Comparison of ENCODE assay signal across 9 cellular contexts in genomic region chr17:28317965-28318758, GRCh38. TPM values are rescaled to one million over a fixed set of nuclear protein-coding genes. Genes with fewer than 3 reads are reported as not detected.
A peak's percentile ranks its signal among the peaks of the same experiment; 100 is the strongest.
DNase-seq lines count a peak whose midpoint lies in the region; ATAC-seq lines count a peak whose summit lies in the region.
"Had no signal": no experiment of that assay in that cellular context is flagged by ENCODE, and none has a peak within 500 bp of the region (broad histone marks: within the 10 kb centered on the region; RNA-seq: fewer than 3 reads in every experiment).

No MANE protein-coding gene starts in this region.

- peaks cover 0 to 6% (median 4%) of the 10 kb centered on the region in 5 donors for H3K27me3 ChIP-seq in subcutaneous abdominal adipose tissue (ENCODE audit: control insufficient read depth in 5 of 5, insufficient read depth in 4 of 5, low read length in 5 of 5)

- peak overlapping the region; percentile 81 for H3K27ac Mint-ChIP-seq in activated naive CD4-positive, alpha-beta T cell treated with anti-CD3 and anti-CD28 coated beads, Interleukin-2, amount 10 ng/mL, durations not matched to agents 7 days and 5 days
- peak overlapping the region; percentile 94 for H3K27ac Mint-ChIP-seq in activated T-helper 1 cell treated with anti-CD3 and anti-CD28 coated beads, Interleukin-12 subunit alpha, Interleukin-12 subunit beta, Interleukin-2, Interleukin-4 antibody, amounts not matched to agents 30 ng/mL and 10 ng/mL and 1 ng/mL, durations not matched to agents 14 hours and 24 hours and 36 hours

- H3K36me3 Mint-ChIP-seq in activated naive CD4-positive, alpha-beta T cell treated with anti-CD3 and anti-CD28 coated beads, Interleukin-2, amount 10 ng/mL, durations not matched to agents 7 days and 5 days, result peaks cover 7% of the 10 kb centered on the region
- H3K36me3 Mint-ChIP-seq in activated T-helper 1 cell treated with anti-CD3 and anti-CD28 coated beads, Interleukin-12 subunit alpha, Interleukin-12 subunit beta, Interleukin-2, Interleukin-4 antibody, amounts not matched to agents 30 ng/mL and 10 ng/mL and 1 ng/mL, durations not matched to agents 14 hours and 24 hours and 36 hours (ENCODE audit: low read depth), result peaks cover 19% of the 10 kb centered on the region

- peak overlapping the region; percentile 83 for H3K4me3 Mint-ChIP-seq in activated naive CD4-positive, alpha-beta T cell treated with anti-CD3 and anti-CD28 coated beads, Interleukin-2, amount 10 ng/mL, durations not matched to agents 7 days and 5 days
- H3K4me3 Mint-ChIP-seq in activated T-helper 1 cell treated with anti-CD3 and anti-CD28 coated beads, Interleukin-12 subunit alpha, Interleukin-12 subunit beta, Interleukin-2, Interleukin-4 antibody, amounts not matched to agents 30 ng/mL and 10 ng/mL and 1 ng/mL, durations not matched to agents 14 hours and 24 hours and 36 hours, result peak overlapping the region; percentile 96

- no peaks in the 10 kb centered on the region for H3K9me3 Mint-ChIP-seq in activated naive CD4-positive, alpha-beta T cell treated with anti-CD3 and anti-CD28 coated beads, Interleukin-2, amount 10 ng/mL, durations not matched to agents 7 days and 5 days
- H3K9me3 Mint-ChIP-seq in activated T-helper 1 cell treated with anti-CD3 and anti-CD28 coated beads, Interleukin-12 subunit alpha, Interleukin-12 subunit beta, Interleukin-2, Interleukin-4 antibody, amounts not matched to agents 30 ng/mL and 10 ng/mL and 1 ng/mL, durations not matched to agents 14 hours and 24 hours and 36 hours, result no peaks in the 10 kb centered on the region

- peaks cover 23% of the 10 kb centered on the region for H3K27me3 Mint-ChIP-seq in activated naive CD4-positive, alpha-beta T cell treated with anti-CD3 and anti-CD28 coated beads, Interleukin-2, amount 10 ng/mL, durations not matched to agents 7 days and 5 days
- H3K27me3 Mint-ChIP-seq in activated T-helper 1 cell treated with anti-CD3 and anti-CD28 coated beads, Interleukin-12 subunit alpha, Interleukin-12 subunit beta, Interleukin-2, Interleukin-4 antibody, amounts not matched to agents 30 ng/mL and 10 ng/mL and 1 ng/mL, durations not matched to agents 14 hours and 24 hours and 36 hours (ENCODE audit: insufficient read depth), result peaks cover 5% of the 10 kb centered on the region

- peak overlapping the region; percentile 63 to 76 (median 74) for H3K4me3 ChIP-seq in subcutaneous abdominal adipose tissue (ENCODE audit: low read depth in 1 of 5, low read length in 5 of 5)

- H3K4me1 ChIP-seq in subcutaneous abdominal adipose tissue (ENCODE audit: control insufficient read depth in 5 of 5, insufficient read depth in 5 of 5, low read length in 5 of 5), result peaks cover 2 to 23% (median 20%) of the 10 kb centered on the region in 5 donors

- no peak overlapping the region for H3K27ac ChIP-seq in subcutaneous abdominal adipose tissue (ENCODE audit: low read depth, low read length)

- CTCF ChIA-PET in activated naive CD4-positive, alpha-beta T cell treated with anti-CD3 and anti-CD28 coated beads, Interleukin-2, amount 10 ng/mL, durations not matched to agents 7 days and 5 days (lab: Charles Lee), result interaction anchor here (1.6 to 1.8 kb wide), 2 partner anchors 14 to 67 kb away, joined by 4 to 7 read pairs; no protein-coding TSS in a partner anchor

- peaks cover 41% of the 10 kb centered on the region for H3K4me1 Mint-ChIP-seq in activated naive CD4-positive, alpha-beta T cell treated with anti-CD3 and anti-CD28 coated beads, Interleukin-2, amount 10 ng/mL, durations not matched to agents 7 days and 5 days
- peaks cover 48% of the 10 kb centered on the region for H3K4me1 Mint-ChIP-seq in activated T-helper 1 cell treated with anti-CD3 and anti-CD28 coated beads, Interleukin-12 subunit alpha, Interleukin-12 subunit beta, Interleukin-2, Interleukin-4 antibody, amounts not matched to agents 30 ng/mL and 10 ng/mL and 1 ng/mL, durations not matched to agents 14 hours and 24 hours and 36 hours (ENCODE audit: low read depth)

- peak; percentile 4 for ATAC-seq in HG03439 (IDR thresholded peaks at IDR 0.05; ENCODE audit: unreplicated experiment)
- no peak for ATAC-seq in HG02623 (IDR thresholded peaks at IDR 0.05; ENCODE audit: unreplicated experiment)

- intact Hi-C loops in activated T-helper 1 cell treated with anti-CD3 and anti-CD28 coated beads, Interleukin-12 subunit alpha, Interleukin-12 subunit beta, Interleukin-2, Interleukin-4 antibody, amounts not matched to agents 30 ng/mL and 10 ng/mL and 1 ng/mL, durations not matched to agents 14 hours and 24 hours and 36 hours (cut with micrococcal nuclease), result loop anchor here (2.0 to 5.0 kb wide), 5 partner anchors 55 to 634 kb away; partner anchors contain the start of gene PHF12

- no peaks in the 10 kb centered on the region for H3K36me3 ChIP-seq in subcutaneous abdominal adipose tissue (ENCODE audit: control insufficient read depth in 5 of 5, insufficient read depth in 5 of 5, low read length in 5 of 5)

- peak; percentile 33 for DNase-seq in activated naive CD4-positive, alpha-beta T cell treated with anti-CD3 and anti-CD28 coated beads, Interleukin-2, amount 10 ng/mL, durations not matched to agents 7 days and 5 days
- no peak for DNase-seq in activated naive CD4-positive, alpha-beta T cell treated with anti-CD3 and anti-CD28 coated beads, Interleukin-2, amount 50 U/mL, for 16 hours
- DNase-seq in activated T-helper 1 cell treated with anti-CD3 and anti-CD28 coated beads, Interleukin-12 subunit alpha, Interleukin-12 subunit beta, Interleukin-2, Interleukin-4 antibody, amounts not matched to agents 30 ng/mL and 10 ng/mL and 1 ng/mL, durations not matched to agents 14 hours and 24 hours and 36 hours (ENCODE audit: low spot score), result no peak
- DNase-seq in iPS-NIHi11 (ENCODE audit: low spot score), result peak; percentile 54
- DNase-seq in kidney glomerular epithelial cell (lab: John Stamatoyannopoulos, UW), result no peak

- peak overlapping the region in 3 of 5 donors; percentile 21 to 57 (median 56) for H3K9ac ChIP-seq in subcutaneous abdominal adipose tissue (ENCODE audit: low read length in 5 of 5)

- H3K9me3 ChIP-seq in subcutaneous abdominal adipose tissue (ENCODE audit: control insufficient read depth in 5 of 5, low read length in 5 of 5), result no peaks in the 10 kb centered on the region

RNA-seq across cellular contexts. Expression of gene TMEM97, which starts 0.8 kb away (rescaled TPM):
- total RNA-seq in activated T-helper 1 cell treated with anti-CD3 and anti-CD28 coated beads, Interleukin-12 subunit alpha, Interleukin-12 subunit beta, Interleukin-2, Interleukin-4 antibody, amounts not matched to agents 30 ng/mL and 10 ng/mL and 1 ng/mL, durations not matched to agents 14 hours and 24 hours and 36 hours, result 60.9 and 64.5 TPM in 2 replicates

RNA-seq across cellular contexts. Expression of gene IFT20, which starts 17.1 kb away (rescaled TPM):
- 21.3 and 25.8 TPM in 2 replicates for total RNA-seq in activated T-helper 1 cell treated with anti-CD3 and anti-CD28 coated beads, Interleukin-12 subunit alpha, Interleukin-12 subunit beta, Interleukin-2, Interleukin-4 antibody, amounts not matched to agents 30 ng/mL and 10 ng/mL and 1 ng/mL, durations not matched to agents 14 hours and 24 hours and 36 hours

RNA-seq across cellular contexts. Expression of gene TNFAIP1, which starts 17.4 kb away (rescaled TPM):
- 35.1 and 39.9 TPM in 2 replicates for total RNA-seq in activated T-helper 1 cell treated with anti-CD3 and anti-CD28 coated beads, Interleukin-12 subunit alpha, Interleukin-12 subunit beta, Interleukin-2, Interleukin-4 antibody, amounts not matched to agents 30 ng/mL and 10 ng/mL and 1 ng/mL, durations not matched to agents 14 hours and 24 hours and 36 hours

RNA-seq across cellular contexts. Expression of gene POLDIP2, which starts 39.2 kb away (rescaled TPM):
- total RNA-seq in activated T-helper 1 cell treated with anti-CD3 and anti-CD28 coated beads, Interleukin-12 subunit alpha, Interleukin-12 subunit beta, Interleukin-2, Interleukin-4 antibody, amounts not matched to agents 30 ng/mL and 10 ng/mL and 1 ng/mL, durations not matched to agents 14 hours and 24 hours and 36 hours, result 110 and 114 TPM in 2 replicates

RNA-seq across cellular contexts. Expression of gene SEBOX, which starts 46.8 kb away (rescaled TPM):
- not detected in 2 replicates for total RNA-seq in activated T-helper 1 cell treated with anti-CD3 and anti-CD28 coated beads, Interleukin-12 subunit alpha, Interleukin-12 subunit beta, Interleukin-2, Interleukin-4 antibody, amounts not matched to agents 30 ng/mL and 10 ng/mL and 1 ng/mL, durations not matched to agents 14 hours and 24 hours and 36 hours
- total RNA-seq: glomerular endothelial cell had no signal

Comparison
In these comparisons a context has a peak if more than half of its experiments do, and no peak if none do; other contexts are left out.
1. DNase-seq: peak in activated naive CD4-positive, alpha-beta T cell treated with anti-CD3 and anti-CD28 coated beads, Interleukin-2, amount 10 ng/mL, durations not matched to agents 7 days and 5 days (single experiment) and iPS-NIHi11 (single experiment); none in activated naive CD4-positive, alpha-beta T cell treated with anti-CD3 and anti-CD28 coated beads, Interleukin-2, amount 50 U/mL, for 16 hours (single experiment), activated T-helper 1 cell treated with anti-CD3 and anti-CD28 coated beads, Interleukin-12 subunit alpha, Interleukin-12 subunit beta, Interleukin-2, Interleukin-4 antibody, amounts not matched to agents 30 ng/mL and 10 ng/mL and 1 ng/mL, durations not matched to agents 14 hours and 24 hours and 36 hours (single experiment) and kidney glomerular epithelial cell (single experiment).